In the genomic region with DNA sequence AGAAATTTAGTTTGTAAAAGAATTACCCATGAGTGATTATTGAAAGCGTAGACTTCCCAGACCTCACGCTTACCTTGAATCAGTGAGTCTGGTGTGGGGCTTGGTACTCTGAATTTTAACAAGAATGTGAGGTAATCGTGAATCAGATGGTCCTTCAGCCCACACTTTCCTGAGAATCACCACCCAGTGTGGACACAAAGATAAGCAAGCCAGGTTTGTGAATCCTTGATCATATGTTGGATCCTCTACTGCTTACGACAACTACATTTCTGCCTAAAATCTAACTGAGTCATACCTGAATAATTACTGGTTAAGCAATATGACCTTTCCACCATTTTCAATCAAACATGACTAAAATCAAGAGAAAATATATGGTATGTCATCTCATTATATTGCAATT, we compare ENCODE assay signal across 1 cellular context.
TF ChIP-seq lines count a peak whose summit lies in the region.

No MANE protein-coding gene starts in this region.

TF ChIP-seq in H1, 55 proteins besides CTCF, POLR2A, EP300 and RAD21 (continued from another document):
- no peak for TF ChIP-seq CREB1 (IDR thresholded peaks at IDR 0.05)
- TF ChIP-seq BRCA1 (IDR thresholded peaks at IDR 0.05; ENCODE audit: low read depth, low read length) = no peak
- no peak for TF ChIP-seq ZNF274 (IDR thresholded peaks at IDR 0.05; ENCODE audit: borderline replicate concordance, extremely low read depth, low read length)
- TF ChIP-seq SP4 (IDR thresholded peaks at IDR 0.05; ENCODE audit: low read length) = no peak
- no peak for TF ChIP-seq KDM1A (IDR thresholded peaks at IDR 0.05; ENCODE audit: borderline replicate concordance, low read length)
TF ChIP-seq in H1: peak in this region for 0.
